In the genomic region with DNA sequence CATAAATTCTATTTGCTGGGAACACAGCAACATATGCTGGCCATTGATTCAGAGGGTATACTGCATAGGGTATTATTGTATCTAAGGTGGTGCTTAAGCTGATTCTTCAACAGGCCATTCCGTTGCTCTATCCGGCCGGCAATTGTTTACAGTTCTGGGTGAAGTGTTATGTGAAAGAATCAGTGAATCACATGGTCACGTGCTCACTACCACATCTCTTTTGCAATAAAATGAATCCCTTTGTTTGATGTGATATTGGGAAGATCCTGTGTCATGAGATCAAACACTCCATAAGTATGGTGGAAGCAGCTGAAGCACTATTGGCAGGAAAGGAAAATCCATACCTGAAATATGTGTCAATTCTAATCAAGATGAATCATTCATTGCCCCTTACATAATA, we compare ENCODE assay signal across 18 cellular contexts. TPM values are rescaled to one million over a fixed set of nuclear protein-coding genes. Genes with fewer than 3 reads are reported as not detected.
DNase-seq lines count a peak whose midpoint lies in the region; ATAC-seq lines count a peak whose summit lies in the region.
"Had no signal": no experiment of that assay in that cellular context is flagged by ENCODE, and none has a peak within 500 bp of the region (broad histone marks: within the 10 kb centered on the region; RNA-seq: fewer than 3 reads in every experiment).

No MANE protein-coding gene starts in this region.

- peaks cover 39 to 91% (median 50%) of the 10 kb centered on the region in 4 donors for H3K4me1 Mint-ChIP-seq in CD4-positive, CD25-positive, alpha-beta regulatory T cell

- no peak for DNase-seq in CD4-positive, CD25-positive, alpha-beta regulatory T cell
- DNase-seq in COLO829 (ENCODE audit: low spot score) (peak; percentile 15), SK-MEL-5 (ENCODE audit: low read depth, low spot score) (peak; percentile 52), foreskin melanocyte (peak; percentile 52), aorta (no peak), COR-L47 (lab: John Stamatoyannopoulos, UW) (no peak), NCI-H82 (lab: John Stamatoyannopoulos, UW) (no peak)
- DNase-seq: CD4-positive, alpha-beta T cell; GF-D8; GM23248; KBM-7; NCI-H1048; NCI-H1436 treated with DMSO at 0.1 percent for 48 hours; NCI-H2081 treated with DMSO at 0.1 percent for 48 hours; NCI-H510A; NCI-H774; PC-9 had no signal

- peaks cover 21% of the 10 kb centered on the region for H3K36me3 Mint-ChIP-seq in CD4-positive, CD25-positive, alpha-beta regulatory T cell

- peak overlapping the region; percentile 70 for H3K4me3 ChIP-seq in CD4-positive, CD25-positive, alpha-beta regulatory T cell (ENCODE audit: low read depth, low read length)
- no peak overlapping the region for H3K4me3 ChIP-seq in aorta (ENCODE audit: low read length in 2 of 2)
- H3K4me3 ChIP-seq: GM23248, PC-9, SJSA1 had no signal

- H3K27ac ChIP-seq in CD4-positive, CD25-positive, alpha-beta regulatory T cell (ENCODE audit: insufficient read depth, low read length, poor library complexity, severe bottlenecking) = peak overlapping the region; percentile 73
- H3K27ac ChIP-seq in aorta (ENCODE audit: low read depth in 1 of 2, low read length in 2 of 2) = no peak overlapping the region
- H3K27ac ChIP-seq: GM23248, PC-9, SJSA1 had no signal

- no peaks in the 10 kb centered on the region for H3K9me3 Mint-ChIP-seq in CD4-positive, CD25-positive, alpha-beta regulatory T cell
- H3K9me3 Mint-ChIP-seq: CD4-positive, alpha-beta T cell had no signal

- no peaks in the 10 kb centered on the region for H3K9me3 ChIP-seq in CD4-positive, CD25-positive, alpha-beta regulatory T cell (ENCODE audit: control insufficient read depth in 2 of 2, low read length in 2 of 2)
- H3K9me3 ChIP-seq in aorta (ENCODE audit: control insufficient read depth, low read length) = no peaks in the 10 kb centered on the region
- H3K9me3 ChIP-seq: SJSA1 had no signal

- peaks cover 36% of the 10 kb centered on the region for H3K4me1 ChIP-seq in CD4-positive, CD25-positive, alpha-beta regulatory T cell (ENCODE audit: control insufficient read depth, insufficient read depth, low read length, poor library complexity, severe bottlenecking)
- no peaks in the 10 kb centered on the region for H3K4me1 ChIP-seq in aorta (ENCODE audit: control insufficient read depth in 1 of 2, insufficient read depth in 2 of 2, low read length in 2 of 2)
- H3K4me1 ChIP-seq: SJSA1 had no signal

- H3K27me3 ChIP-seq in CD4-positive, CD25-positive, alpha-beta regulatory T cell (ENCODE audit: control insufficient read depth, insufficient read depth, low read length) = no peaks in the 10 kb centered on the region
- H3K27me3 ChIP-seq in aorta (ENCODE audit: control insufficient read depth in 1 of 2, insufficient read depth in 2 of 2, low read length in 1 of 2) = no peaks in the 10 kb centered on the region
- H3K27me3 ChIP-seq: SJSA1 had no signal

- H3K36me3 ChIP-seq in CD4-positive, CD25-positive, alpha-beta regulatory T cell (ENCODE audit: control insufficient read depth, insufficient read depth, low read length) = peaks cover 2% of the 10 kb centered on the region
- no peaks in the 10 kb centered on the region for H3K36me3 ChIP-seq in aorta (ENCODE audit: control insufficient read depth in 1 of 2, insufficient read depth in 2 of 2, low read length in 1 of 2)
- H3K36me3 ChIP-seq: SJSA1 had no signal

- no peaks in the 10 kb centered on the region for H3K27me3 Mint-ChIP-seq in CD4-positive, CD25-positive, alpha-beta regulatory T cell
- H3K27me3 Mint-ChIP-seq: CD4-positive, alpha-beta T cell had no signal

- in situ Hi-C loops in SK-MEL-5 (cut with HindIII; ENCODE audit: low pct_unique_long_range_greater_than_20kb, low sequenced_read_pairs) = no loop called here

- intact Hi-C loops in aorta (cut with DNase I) = no loop called here

- H3K4me3 Mint-ChIP-seq in CD4-positive, CD25-positive, alpha-beta regulatory T cell = peak overlapping the region in 1 of 4 donors; percentile 38

- H3K27ac Mint-ChIP-seq in CD4-positive, CD25-positive, alpha-beta regulatory T cell = peak overlapping the region; percentile 69 to 98 (median 92)

- ATAC-seq in CD4-positive, CD25-positive, alpha-beta regulatory T cell (ENCODE audit: low read depth in 2 of 2) = no peak
- ATAC-seq in aorta (ENCODE audit: low FRiP score) = no peak

- WGBS in aorta, 2 donors = 94 to 96% methylated on average over 4 of the region's 4 CpGs

RNA-seq across cellular contexts. Expression of gene USP15, which starts 7.6 kb away (rescaled TPM):
- 417 TPM for total RNA-seq in CD4-positive, CD25-positive, alpha-beta regulatory T cell
- 100 to 1,000 TPM; 183 to 214 (median 201) TPM for polyA plus RNA-seq in CD4-positive, CD25-positive, alpha-beta regulatory T cell
- total RNA-seq in SK-MEL-5 (2014; rRNA removed; shearing (Covaris generic)) = 29.0 and 37.7 TPM in 2 replicates
- 18.3 and 25.0 TPM in 2 replicates for polyA plus RNA-seq in SK-MEL-5 (2015; cell fraction: cytosol; rRNA removed)
- 107 and 137 TPM in 2 replicates for polyA plus RNA-seq in SK-MEL-5 (2015; cell fraction: nucleus; rRNA removed)
- total RNA-seq in aorta = 100 to 1,000 TPM in 1 of 2 donors, 10 to 100 TPM in 1; 97.9 to 102 TPM
- 10 to 100 TPM; 16.3 to 34.4 TPM for polyA plus RNA-seq in aorta

Comparison
In these comparisons a context has a peak if more than half of its experiments do, and no peak if none do; other contexts are left out.
1. DNase-seq: peak in COLO829 (single experiment), SK-MEL-5 (single experiment) and foreskin melanocyte (single experiment); none in CD4-positive, CD25-positive, alpha-beta regulatory T cell (0 of 3), aorta (0 of 2), COR-L47 (single experiment) and NCI-H82 (single experiment).